Comparison of ENCODE assay signal across 18 cellular contexts in the genomic region with DNA sequence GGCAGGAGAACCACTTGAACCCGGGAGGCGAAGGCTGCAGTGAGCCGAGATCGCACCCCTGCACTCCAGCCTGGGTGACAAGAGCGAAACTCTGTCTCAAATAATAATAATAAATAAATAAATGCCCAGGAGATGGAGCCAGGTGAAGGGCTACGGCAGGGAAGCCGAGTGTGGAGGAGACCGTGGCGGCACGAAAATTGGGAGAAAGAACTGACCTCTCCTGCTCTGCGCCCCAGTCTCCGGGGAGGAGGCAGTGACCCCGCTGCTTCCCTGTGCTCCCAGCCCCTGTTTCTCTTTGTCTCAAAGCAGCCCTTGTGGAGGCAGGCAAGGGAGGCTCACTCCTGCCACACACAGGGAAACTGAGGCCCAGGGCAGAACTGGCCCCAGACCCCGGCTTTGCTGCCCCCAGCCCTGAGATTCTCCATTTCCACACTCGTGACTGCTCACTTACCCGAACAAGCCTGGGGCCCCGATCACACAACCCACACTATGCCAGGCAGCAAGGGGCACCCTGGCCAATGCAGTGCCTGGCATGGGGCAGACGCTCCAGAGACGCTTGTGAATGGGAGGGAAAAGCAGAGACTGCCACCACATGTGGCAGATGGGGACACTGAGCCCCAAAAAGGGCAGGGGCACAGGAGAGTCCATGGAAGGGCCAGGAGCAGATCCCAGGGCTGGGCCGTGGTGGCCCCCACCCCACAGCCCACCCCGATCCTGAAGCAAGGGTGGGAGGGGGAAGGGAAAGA.
DNase-seq lines count a peak whose midpoint lies in the region; ATAC-seq and TF ChIP-seq lines count a peak whose summit lies in the region.
"Had no signal": no experiment of that assay in that cellular context is flagged by ENCODE, and none has a peak within 500 bp of the region (broad histone marks: within the 10 kb centered on the region; RNA-seq: fewer than 3 reads in every experiment).

No MANE protein-coding gene starts in this region.

- H3K79me2 ChIP-seq in neural cell (replicated peaks; ENCODE audit: insufficient read depth, low read length): no peaks in the 10 kb centered on the region

- H3K4me3 ChIP-seq in CD4-positive, CD25-positive, alpha-beta regulatory T cell (ENCODE audit: low read depth, low read length): no peak overlapping the region
- H3K4me3 ChIP-seq in IMR-90 (ENCODE audit: insufficient read depth, low read depth, low read length) (no peak overlapping the region), neural cell (ENCODE audit: low read length) (peak overlapping the region; percentile 46), suprapubic skin (no peak overlapping the region)
- H3K4me3 ChIP-seq: K562 had no signal

- TF ChIP-seq EP300 in neural cell (conservative IDR thresholded peaks at IDR 0.05; ENCODE audit: poor library complexity, severe bottlenecking) (no peak), suprapubic skin (IDR thresholded peaks at IDR 0.05) (no peak)

- no peak overlapping the region for H2BK5ac ChIP-seq in IMR-90 (ENCODE audit: low read depth, low read length, poor library complexity, severe bottlenecking)

- H3F3A ChIP-seq in neural cell (ENCODE audit: insufficient read depth, low read length, poor library complexity, severe bottlenecking): no peaks in the 10 kb centered on the region

- POLR2A ChIA-PET in IMR-90 (lab: Charles Lee; ENCODE audit: unreplicated experiment): no interaction called here

- TF ChIP-seq RAD21 in IMR-90 (IDR thresholded peaks at IDR 0.05; ENCODE audit: low read length) (no peak), neural cell (conservative IDR thresholded peaks at IDR 0.05) (no peak)

- no TSS peak for BruUV-seq in IMR-90 (replicated peaks; lab: Mats Ljungman, UMichigan)

- H2BK15ac ChIP-seq in IMR-90 (ENCODE audit: low read depth, low read length): no peak overlapping the region

- H2AFZ ChIP-seq in IMR-90 (replicated peaks; ENCODE audit: low read length, poor library complexity) (no peak overlapping the region), neural cell (ENCODE audit: low read depth, low read length) (no peak overlapping the region)

- no peak for TF ChIP-seq CTCF in IMR-90 (conservative IDR thresholded peaks at IDR 0.05; ENCODE audit: low read depth, low read length)
- no peak for TF ChIP-seq CTCF in neural cell (IDR thresholded peaks at IDR 0.05; ENCODE audit: poor library complexity, severe bottlenecking)
- no peak for TF ChIP-seq CTCF in suprapubic skin (IDR thresholded peaks at IDR 0.05)

- no peak overlapping the region for H3K23ac ChIP-seq in IMR-90 (ENCODE audit: low read depth, low read length)

- peak overlapping the region in 2 of 3 donors; percentile 51 to 61 for H3K27ac Mint-ChIP-seq in CD4-positive, CD25-positive, alpha-beta regulatory T cell

- peaks cover 0 to 1% (median 0%) of the 10 kb centered on the region in 7 donors for H3K9me3 Mint-ChIP-seq in CD4-positive, CD25-positive, alpha-beta regulatory T cell

- TF ChIP-seq POLR2A in IMR-90 (IDR thresholded peaks at IDR 0.05; ENCODE audit: low read depth, low read length): no peak
- TF ChIP-seq POLR2A in suprapubic skin (IDR thresholded peaks at IDR 0.05): no peak

- H3K27ac ChIP-seq in CD4-positive, CD25-positive, alpha-beta regulatory T cell (ENCODE audit: insufficient read depth, low read length, poor library complexity, severe bottlenecking): no peak overlapping the region
- H3K27ac ChIP-seq in IMR-90 (ENCODE audit: insufficient read depth, low read length) (no peak overlapping the region), neural cell (ENCODE audit: low read length) (peak overlapping the region; percentile 92), suprapubic skin (no peak overlapping the region)
- H3K27ac ChIP-seq: 22Rv1, HL-60 had no signal

- H3K27me3 Mint-ChIP-seq in CD4-positive, CD25-positive, alpha-beta regulatory T cell: peaks cover 15% of the 10 kb centered on the region

- no peak overlapping the region for H4K91ac ChIP-seq in IMR-90 (ENCODE audit: insufficient read depth, low read depth, low read length)

- H3K14ac ChIP-seq in IMR-90 (replicated peaks; ENCODE audit: low read depth, low read length): no peak overlapping the region

- H3K79me1 ChIP-seq in IMR-90 (ENCODE audit: low read depth in 1 of 2, low read length in 2 of 2): no peaks in the 10 kb centered on the region

- H3K9me3 ChIP-seq in CD4-positive, CD25-positive, alpha-beta regulatory T cell (ENCODE audit: control insufficient read depth in 2 of 2, low read length in 2 of 2): no peaks in the 10 kb centered on the region
- H3K9me3 ChIP-seq in IMR-90 (ENCODE audit: control insufficient read depth, insufficient read depth, low read length): no peaks in the 10 kb centered on the region
- no peaks in the 10 kb centered on the region for H3K9me3 ChIP-seq in neural cell (ENCODE audit: low read length)
- H3K9me3 ChIP-seq in suprapubic skin: no peaks in the 10 kb centered on the region
- H3K9me3 ChIP-seq: BE2C had no signal

- H4K8ac ChIP-seq in IMR-90 (ENCODE audit: low read depth in 2 of 2, low read length in 2 of 2): no peak overlapping the region

- no peak overlapping the region for H2BK20ac ChIP-seq in IMR-90 (ENCODE audit: low read depth, low read length)

- no peak overlapping the region for H3K18ac ChIP-seq in IMR-90 (ENCODE audit: low read depth, low read length)

- no peak overlapping the region for H2AK5ac ChIP-seq in IMR-90 (ENCODE audit: low read depth, low read length)

- H3K56ac ChIP-seq in IMR-90 (ENCODE audit: extremely low read depth, insufficient read depth, low read length): no peak overlapping the region

- H3K36me3 ChIP-seq in CD4-positive, CD25-positive, alpha-beta regulatory T cell (ENCODE audit: control insufficient read depth, insufficient read depth, low read length): no peaks in the 10 kb centered on the region
- H3K36me3 ChIP-seq in IMR-90 (ENCODE audit: control insufficient read depth, insufficient read depth, low read length): no peaks in the 10 kb centered on the region
- no peaks in the 10 kb centered on the region for H3K36me3 ChIP-seq in neural cell (ENCODE audit: insufficient read depth, low read length)
- H3K36me3 ChIP-seq in suprapubic skin: no peaks in the 10 kb centered on the region
- H3K36me3 ChIP-seq: BE2C had no signal

- H4K20me1 ChIP-seq in IMR-90 (ENCODE audit: insufficient read depth, low read length) (no peaks in the 10 kb centered on the region), neural cell (ENCODE audit: insufficient read depth) (no peaks in the 10 kb centered on the region)

- DNase-seq in DMS53 (lab: John Stamatoyannopoulos, UW): peak; percentile 53
- DNase-seq in DMS53 treated with DMSO at 0.1 percent for 48 hours (lab: John Stamatoyannopoulos, UW; ENCODE audit: unreplicated experiment): no peak
- no peak for DNase-seq in CD4-positive, CD25-positive, alpha-beta regulatory T cell
- no peak for DNase-seq in IMR-90
- DNase-seq in HPDE6-E6E7 (ENCODE audit: extremely low spot score): no peak
- DNase-seq in suprapubic skin (ENCODE audit: low spot score in 2 of 2): no peak
- DNase-seq: DMS 273 treated with DMSO at 0.1 percent for 48 hours, Kasumi-1, NCI-H1436 treated with DMSO at 0.1 percent for 48 hours, NCI-H187 treated with DMSO at 0.1 percent for 48 hours had no signal

- H3K27me3 ChIP-seq in CD4-positive, CD25-positive, alpha-beta regulatory T cell (ENCODE audit: control insufficient read depth, insufficient read depth, low read length): no peaks in the 10 kb centered on the region
- H3K27me3 ChIP-seq in IMR-90 (ENCODE audit: control insufficient read depth, insufficient read depth, low read length) (no peaks in the 10 kb centered on the region; the same call in 1 of the 2 replicates), neural cell (ENCODE audit: insufficient read depth, low read depth, low read length) (no peaks in the 10 kb centered on the region), suprapubic skin (peaks cover 28% of the 10 kb centered on the region)
- H3K27me3 ChIP-seq: BE2C had no signal

- 93% methylated on average over 3 of the region's 21 CpGs; no CpG with 5 or more reads in 1 of the 2 experiments for WGBS in IMR-90 (ENCODE audit: extremely low coverage in 2 of 2, insufficient read length in 1 of 2), 2 experiments
- WGBS in suprapubic skin: 95% methylated on average over 13 of the region's 21 CpGs

- CTCF ChIA-PET in IMR-90 (lab: Yijun Ruan, JAX): no interaction called here

- H3K4ac ChIP-seq in IMR-90 (ENCODE audit: low read depth, low read length): no peak overlapping the region

- peaks cover 16% of the 10 kb centered on the region for H3K4me1 ChIP-seq in CD4-positive, CD25-positive, alpha-beta regulatory T cell (ENCODE audit: control insufficient read depth, insufficient read depth, low read length, poor library complexity, severe bottlenecking)
- H3K4me1 ChIP-seq in IMR-90 (ENCODE audit: control insufficient read depth, insufficient read depth, low read length) (no peaks in the 10 kb centered on the region), suprapubic skin (peaks cover 5% of the 10 kb centered on the region)
- H3K4me1 ChIP-seq: BE2C had no signal

- intact Hi-C loops in IMR-90 (cut with micrococcal nuclease): loop anchor here (5.0 kb wide), 2 partner anchors 124 to 269 kb away; a partner anchor contains a TSS

- no peaks in the 10 kb centered on the region for H3K9me2 ChIP-seq in neural cell (ENCODE audit: insufficient read depth, low read length)

- H3K9ac ChIP-seq in IMR-90 (ENCODE audit: low read depth, low read length): no peak overlapping the region
- peak overlapping the region; percentile 55 for H3K9ac ChIP-seq in neural cell (ENCODE audit: low read length)

- no peak overlapping the region for H3K4me3 Mint-ChIP-seq in CD4-positive, CD25-positive, alpha-beta regulatory T cell
- H3K4me3 Mint-ChIP-seq: CD14-positive monocyte had no signal

- dilution Hi-C loops in IMR-90 (cut with HindIII; ENCODE audit: low sequenced_read_pairs, unreplicated experiment): no loop called here

- H3K9me1 ChIP-seq in IMR-90 (ENCODE audit: insufficient read depth, low read length): peaks cover 12% of the 10 kb centered on the region

- in situ Hi-C loops in IMR-90 (cut with MboI; ENCODE audit: low sequenced_read_pairs): loop anchor here (5.0 to 10.0 kb wide), 2 partner anchors 307 to 534 kb away; a partner anchor contains a TSS

- H3K4me1 Mint-ChIP-seq in CD4-positive, CD25-positive, alpha-beta regulatory T cell: peaks cover 0 to 10% (median 7%) of the 10 kb centered on the region in 4 donors

- H2AK9ac ChIP-seq in IMR-90 (replicated peaks; ENCODE audit: low read depth, low read length, poor library complexity): peak overlapping the region; percentile 55

- H4K5ac ChIP-seq in IMR-90 (ENCODE audit: low read depth, low read length): no peak overlapping the region

- no peak for ATAC-seq in CD4-positive, CD25-positive, alpha-beta regulatory T cell (ENCODE audit: low read depth in 2 of 2)
- ATAC-seq in IMR-90 (ENCODE audit: low read depth): no peak
- no peak for ATAC-seq in activated CD4-positive, CD25-positive, alpha-beta regulatory T cell treated with anti-CD3 and anti-CD28 coated beads, Interleukin-2, amount 50 U/mL, for 24 hours
- ATAC-seq: K562, PC-3 had no signal

- H3K36me3 Mint-ChIP-seq in CD4-positive, CD25-positive, alpha-beta regulatory T cell: no peaks in the 10 kb centered on the region

- no peak overlapping the region for H2BK120ac ChIP-seq in IMR-90 (ENCODE audit: low read depth, low read length)

- H3K4me2 ChIP-seq in IMR-90 (ENCODE audit: low read depth, low read length) (no peak overlapping the region), neural cell (ENCODE audit: low read length) (peak overlapping the region; percentile 55)

TF ChIP-seq in neural cell, 6 proteins besides CTCF, POLR2A, EP300 and RAD21 (continues in another document):
- TF ChIP-seq MXI1 (conservative IDR thresholded peaks at IDR 0.05; ENCODE audit: poor library complexity, severe bottlenecking): no peak
